Comparison of ENCODE assay signal across 8 cellular contexts in genomic region chr19:52102782-52103181, GRCh38.
"Had no signal": no experiment of that assay in that cellular context is flagged by ENCODE, and none has a peak within 500 bp of the region (broad histone marks: within the 10 kb centered on the region; RNA-seq: fewer than 3 reads in every experiment).

No MANE protein-coding gene starts in this region.

- H3K4me3 ChIP-seq: GM12878 had no signal

- FAIRE-seq: G401.6, GM12878, GM12891, GM12892, GM18507, GM19239 had no signal

- ATAC-seq: GM12878 had no signal

- DNase-seq: GDM1, GF-D8 had no signal
